12 cellular contexts compared by ENCODE assay signal in genomic region chr4:160825644-160826338, GRCh38.
"Had no signal": no experiment of that assay in that cellular context is flagged by ENCODE, and none has a peak within 500 bp of the region (broad histone marks: within the 10 kb centered on the region; RNA-seq: fewer than 3 reads in every experiment).

No MANE protein-coding gene starts in this region.

- ATAC-seq: pancreas; sciatic nerve; stimulated activated naive CD8-positive, alpha-beta T cell treated with anti-CD3 and anti-CD28 coated beads, Interleukin-15, Interleukin-2, amounts not matched to agents 100 U/mL and 50 U/mL, for 24 hours had no signal

- DNase-seq: activated B cell treated with CpG ODN at 0.5 μM for 24 hours; activated CD4-positive, alpha-beta T cell treated with anti-CD3 and anti-CD28 coated beads for 48 hours; activated CD8-positive, alpha-beta memory T cell treated with anti-CD3 and anti-CD28 coated beads for 24 hours; activated naive CD8-positive, alpha-beta T cell treated with anti-CD3 and anti-CD28 coated beads, Interleukin-2, amount 10 ng/mL, durations not matched to agents 7 days and 5 days; cortex of kidney; effector CD4-positive, alpha-beta T cell; left ventricle myocardium inferior; naive B cell; pancreas; stimulated activated naive CD8-positive, alpha-beta T cell treated with anti-CD3 and anti-CD28 coated beads, Interleukin-15, Interleukin-2, amounts not matched to agents 100 U/mL and 50 U/mL, for 24 hours had no signal

- H3K27ac ChIP-seq: esophagus muscularis mucosa, left ventricle myocardium inferior, pancreas had no signal
